Comparison of ENCODE assay signal across 9 cellular contexts in genomic region chr17:38673714-38674012, GRCh38. TPM values are rescaled to one million over a fixed set of nuclear protein-coding genes. Genes with fewer than 3 reads are reported as not detected.
DNase-seq lines count a peak whose midpoint lies in the region; ATAC-seq and TF ChIP-seq lines count a peak whose summit lies in the region.
"Had no signal": no experiment of that assay in that cellular context is flagged by ENCODE, and none has a peak within 500 bp of the region (broad histone marks: within the 10 kb centered on the region; RNA-seq: fewer than 3 reads in every experiment).

No MANE protein-coding gene starts in this region.

- TF ChIP-seq POLR2A in esophagus squamous epithelium (IDR thresholded peaks at IDR 0.05): no peak

- no peaks in the 10 kb centered on the region for H3K9me2 ChIP-seq in Karpas-422 (replicated peaks; ENCODE audit: insufficient read depth, low read length)

- no peak overlapping the region for H3K27ac ChIP-seq in Karpas-422 (ENCODE audit: low read length)
- peak overlapping the region in 1 of 4 donors; percentile 58 for H3K27ac ChIP-seq in esophagus squamous epithelium
- H3K27ac ChIP-seq: SJSA1 had no signal

- no peaks in the 10 kb centered on the region for H3K9me3 Mint-ChIP-seq in progenitor cell of endocrine pancreas (ENCODE audit: low read depth)

- intact Hi-C loops in esophagus squamous epithelium (cut with DNase I): loop anchor here (2.0 kb wide), 1 partner anchor 31 kb away; the partner anchor contains the start of gene MLLT6

- H3K9me3 ChIP-seq in Karpas-422 (ENCODE audit: low read length) (no peaks in the 10 kb centered on the region), esophagus squamous epithelium (no peaks in the 10 kb centered on the region)

- peaks cover 14% of the 10 kb centered on the region for H4K20me1 ChIP-seq in Karpas-422 (ENCODE audit: insufficient read depth, low read depth, low read length)

- no peak for TF ChIP-seq CTCF in GM12875 (IDR thresholded peaks at IDR 0.05; ENCODE audit: borderline replicate concordance, insufficient read depth, low read depth, low read length)
- TF ChIP-seq CTCF in esophagus squamous epithelium (IDR thresholded peaks at IDR 0.05): peak in 1 of 6 experiments; percentile 16
- no peak for TF ChIP-seq CTCF in progenitor cell of endocrine pancreas (IDR thresholded peaks at IDR 0.05; ENCODE audit: unreplicated experiment)

- peak overlapping the region; percentile 93 for H3K9ac ChIP-seq in Karpas-422 (ENCODE audit: low read length)

- no peaks in the 10 kb centered on the region for H3K36me3 Mint-ChIP-seq in progenitor cell of endocrine pancreas (ENCODE audit: insufficient read depth)

- H2AFZ ChIP-seq in Karpas-422 (ENCODE audit: low read length): no peak overlapping the region

- H3K27ac Mint-ChIP-seq in progenitor cell of endocrine pancreas: no peak overlapping the region

- H3K4me2 ChIP-seq in Karpas-422 (ENCODE audit: low read depth, low read length, poor library complexity, severe bottlenecking): peak overlapping the region; percentile 98

- DNase-seq in Karpas-422 (no peak), esophagus squamous epithelium (lab: John Stamatoyannopoulos, UW) (no peak), progenitor cell of endocrine pancreas (ENCODE audit: low spot score, unreplicated experiment) (peak; percentile 35), NCI-H524 treated with DMSO at 0.1 percent for 48 hours (lab: John Stamatoyannopoulos, UW) (no peak)

- H3K27me3 ChIP-seq in Karpas-422 (ENCODE audit: low read length) (no peaks in the 10 kb centered on the region), esophagus squamous epithelium (peaks cover 0 to 76% (median 13%) of the 10 kb centered on the region in 4 donors)

- no CpG with 5 or more reads among the region's 40 CpGs for WGBS in esophagus squamous epithelium, 2 donors

- peaks cover 11% of the 10 kb centered on the region for H3K4me1 Mint-ChIP-seq in progenitor cell of endocrine pancreas (ENCODE audit: low read depth)

- H3K36me3 ChIP-seq in Karpas-422 (ENCODE audit: insufficient read depth, low read length): no peaks in the 10 kb centered on the region
- no peaks in the 10 kb centered on the region for H3K36me3 ChIP-seq in esophagus squamous epithelium
- H3K36me3 ChIP-seq: SJSA1 had no signal

- H3K27me3 Mint-ChIP-seq in progenitor cell of endocrine pancreas: peaks cover 59% of the 10 kb centered on the region

- H3K4me3 Mint-ChIP-seq in progenitor cell of endocrine pancreas (ENCODE audit: low read depth): no peak overlapping the region

- ATAC-seq in GM18873 (IDR thresholded peaks at IDR 0.05; ENCODE audit: low FRiP score, unreplicated experiment): no peak
- no peak for ATAC-seq in GM18868 (IDR thresholded peaks at IDR 0.05; ENCODE audit: unreplicated experiment)
- no peak for ATAC-seq in GM19467 (IDR thresholded peaks at IDR 0.05; ENCODE audit: unreplicated experiment)

- H3K79me2 ChIP-seq in Karpas-422 (ENCODE audit: low read length): no peaks in the 10 kb centered on the region

- H3K4me3 ChIP-seq in GM12875 (ENCODE audit: low read depth, low read length) (peak overlapping the region; percentile 61), Karpas-422 (ENCODE audit: low read length) (peak overlapping the region; percentile 91), esophagus squamous epithelium (peak overlapping the region; percentile 53 to 76 (median 64))

- H3K4me1 ChIP-seq in Karpas-422 (ENCODE audit: low read length): peaks cover 38% of the 10 kb centered on the region
- H3K4me1 ChIP-seq in esophagus squamous epithelium: peaks cover 15 to 59% (median 26%) of the 10 kb centered on the region in 3 donors

RNA-seq across cellular contexts. Expression of gene EPOP, which starts 1.1 kb away (rescaled TPM):
- 7.6 and 19.9 TPM in 2 replicates for total RNA-seq in Karpas-422 (2014; rRNA removed; shearing (Covaris generic); ENCODE audit: low replicate concordance)
- total RNA-seq in esophagus squamous epithelium (1 to 10 TPM; 1.8 to 3.2 (median 2.8) TPM), progenitor cell of endocrine pancreas (8.2 and 10.0 TPM in 2 replicates)

RNA-seq across cellular contexts. Expression of gene MLLT6, which starts 31.4 kb away (rescaled TPM):
- 72.4 and 119 TPM in 2 replicates for total RNA-seq in Karpas-422 (2014; rRNA removed; shearing (Covaris generic); ENCODE audit: low replicate concordance)
- total RNA-seq in esophagus squamous epithelium: 10 to 100 TPM; 30.6 to 79.7 (median 35.1) TPM
- total RNA-seq in progenitor cell of endocrine pancreas: 147 and 155 TPM in 2 replicates

RNA-seq across cellular contexts. Expression of gene CISD3, which starts 56.5 kb away (rescaled TPM):
- total RNA-seq in Karpas-422 (2014; rRNA removed; shearing (Covaris generic); ENCODE audit: low replicate concordance): 6.8 and 15.2 TPM in 2 replicates
- total RNA-seq in esophagus squamous epithelium: 1 to 10 TPM; 4.9 to 8.3 (median 7.8) TPM
- 5.1 and 5.9 TPM in 2 replicates for total RNA-seq in progenitor cell of endocrine pancreas
